8 cellular contexts compared by ENCODE assay signal in genomic region chr9:121686930-121687541, GRCh38. TPM values are rescaled to one million over a fixed set of nuclear protein-coding genes. Genes with fewer than 3 reads are reported as not detected.
A peak's percentile ranks its signal among the peaks of the same experiment; 100 is the strongest.
DNase-seq lines count a peak whose midpoint lies in the region; ATAC-seq and TF ChIP-seq lines count a peak whose summit lies in the region.

No MANE protein-coding gene starts in this region.

- H2AFZ ChIP-seq in parathyroid adenoma, result no peak overlapping the region

- intact Hi-C loops in activated naive CD4-positive, alpha-beta T cell treated with anti-CD3 and anti-CD28 coated beads for 36 hours (cut with micrococcal nuclease), result loop anchor here (1.0 to 2.0 kb wide), 3 partner anchors 140 to 436 kb away; no protein-coding TSS in a partner anchor

- H3K27ac ChIP-seq in parathyroid adenoma, result no peak overlapping the region

- H3K9me3 ChIP-seq in parathyroid adenoma (ENCODE audit: control insufficient read depth, low read length), result no peaks in the 10 kb centered on the region

- H3K36me3 ChIP-seq in parathyroid adenoma (ENCODE audit: control insufficient read depth, insufficient read depth, low read length), result no peaks in the 10 kb centered on the region

- ATAC-seq in HG03460 (IDR thresholded peaks at IDR 0.05; ENCODE audit: unreplicated experiment) (peak; percentile 79), HG02571 (IDR thresholded peaks at IDR 0.05; ENCODE audit: unreplicated experiment) (no peak)

- no peaks in the 10 kb centered on the region for H3K9me3 Mint-ChIP-seq in activated naive CD4-positive, alpha-beta T cell treated with anti-CD3 and anti-CD28 coated beads for 36 hours

- DNase-seq in A172 (ENCODE audit: low spot score) (peak; percentile 72), OCI-M1 (lab: John Stamatoyannopoulos, UW) (peak; percentile 77), glomerular visceral epithelial cell (ENCODE audit: extremely low spot score) (peak; percentile 71)
- peak; percentile 82 for DNase-seq in activated naive CD4-positive, alpha-beta T cell treated with anti-CD3 and anti-CD28 coated beads for 36 hours

- no peaks in the 10 kb centered on the region for H3K79me2 ChIP-seq in parathyroid adenoma

- TF ChIP-seq CTCF in GM12801 (IDR thresholded peaks at IDR 0.05; ENCODE audit: extremely low read depth, insufficient read length) (peak; percentile 21), parathyroid adenoma (IDR thresholded peaks at IDR 0.05) (peak; percentile 62)

- CTCF ChIA-PET in activated naive CD4-positive, alpha-beta T cell treated with anti-CD3 and anti-CD28 coated beads for 36 hours (lab: Charles Lee), result interaction anchor here (0.7 to 1.8 kb wide), 9 partner anchors 9 to 308 kb away, joined by 3 to 8 read pairs (median 4); no protein-coding TSS in a partner anchor

- no peaks in the 10 kb centered on the region for H3K27me3 ChIP-seq in parathyroid adenoma (ENCODE audit: control insufficient read depth, insufficient read depth, low read length)

- H3K4me3 Mint-ChIP-seq in activated naive CD4-positive, alpha-beta T cell treated with anti-CD3 and anti-CD28 coated beads for 36 hours, result no peak overlapping the region

- no peak overlapping the region for H3K9ac ChIP-seq in parathyroid adenoma

- H3K27me3 Mint-ChIP-seq in activated naive CD4-positive, alpha-beta T cell treated with anti-CD3 and anti-CD28 coated beads for 36 hours (ENCODE audit: low read depth), result no peaks in the 10 kb centered on the region

- H3K36me3 Mint-ChIP-seq in activated naive CD4-positive, alpha-beta T cell treated with anti-CD3 and anti-CD28 coated beads for 36 hours (ENCODE audit: low read depth), result no peaks in the 10 kb centered on the region

- H3K27ac Mint-ChIP-seq in activated naive CD4-positive, alpha-beta T cell treated with anti-CD3 and anti-CD28 coated beads for 36 hours, result no peak overlapping the region

- no peaks in the 10 kb centered on the region for H3K4me1 Mint-ChIP-seq in activated naive CD4-positive, alpha-beta T cell treated with anti-CD3 and anti-CD28 coated beads for 36 hours (ENCODE audit: low read depth)

- no peaks in the 10 kb centered on the region for H3K4me1 ChIP-seq in parathyroid adenoma

- no peak overlapping the region for H3K4me3 ChIP-seq in parathyroid adenoma (ENCODE audit: low read depth, low read length)

- H3K4me2 ChIP-seq in parathyroid adenoma (ENCODE audit: low read length), result no peak overlapping the region

RNA-seq across cellular contexts. Expression of gene DAB2IP, which starts 35.6 kb away (rescaled TPM):
- 15.8 and 19.1 TPM in 2 replicates for total RNA-seq in A172 (2014; rRNA removed; shearing (Covaris generic))
- total RNA-seq in activated naive CD4-positive, alpha-beta T cell treated with anti-CD3 and anti-CD28 coated beads for 36 hours, result under 1 TPM in 1 of 2 experiments, not detected in 1; 0.35 TPM

Comparison
In these comparisons a context has a peak if more than half of its experiments do, and no peak if none do; other contexts are left out.
1. RNA of gene DAB2IP, which starts 35.6 kb away (total RNA-seq): 15.8 to 19.1 TPM in A172; 0.35 TPM in activated naive CD4-positive, alpha-beta T cell treated with anti-CD3 and anti-CD28 coated beads for 36 hours; every median in the first group is over 10 times any median in the second.
2. Peak in every context shown above with its lines, with median percentiles within 50 percentile points of each other: DNase-seq.